Comparison of ENCODE assay signal across 20 cellular contexts in the genomic region with DNA sequence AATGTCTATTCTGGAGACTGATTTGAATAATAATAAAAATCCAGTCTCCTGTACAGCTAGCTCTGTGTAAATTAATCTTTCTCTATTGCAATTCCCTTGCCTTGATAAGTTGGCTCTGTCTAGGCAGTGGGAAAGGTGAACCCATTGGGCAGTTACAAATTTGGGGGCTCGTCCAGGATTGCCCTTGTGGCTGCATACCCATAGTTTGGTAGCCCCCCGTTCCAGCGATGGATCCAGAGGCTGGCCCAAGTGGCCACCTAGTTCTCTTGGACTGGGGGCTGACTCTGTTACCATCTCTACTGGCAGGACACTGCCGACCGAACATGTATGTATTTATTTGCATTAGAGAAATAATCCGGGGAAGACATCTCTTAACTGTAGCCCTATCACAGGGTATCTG.
DNase-seq lines count a peak whose midpoint lies in the region; ATAC-seq and TF ChIP-seq lines count a peak whose summit lies in the region.
"Had no signal": no experiment of that assay in that cellular context is flagged by ENCODE, and none has a peak within 500 bp of the region (broad histone marks: within the 10 kb centered on the region; RNA-seq: fewer than 3 reads in every experiment).

No MANE protein-coding gene starts in this region.

- CTCF ChIA-PET in activated CD4-positive, alpha-beta T cell treated with anti-CD3 and anti-CD28 coated beads for 36 hours (lab: Charles Lee), result no interaction called here

- H3K9me3 ChIP-seq in endodermal cell (ENCODE audit: control insufficient read depth, low read length), result peaks cover 74% of the 10 kb centered on the region

- peak overlapping the region; percentile 41 for H3K4me3 ChIP-seq in endodermal cell (ENCODE audit: low read length)

- peaks cover 18% of the 10 kb centered on the region for H3K9me3 Mint-ChIP-seq in activated CD4-positive, alpha-beta T cell treated with anti-CD3 and anti-CD28 coated beads for 36 hours (ENCODE audit: low read depth)
- peaks cover 57% of the 10 kb centered on the region for H3K9me3 Mint-ChIP-seq in endodermal cell

- H3K27me3 Mint-ChIP-seq in activated CD4-positive, alpha-beta T cell treated with anti-CD3 and anti-CD28 coated beads for 36 hours, result no peaks in the 10 kb centered on the region
- no peaks in the 10 kb centered on the region for H3K27me3 Mint-ChIP-seq in endodermal cell (ENCODE audit: insufficient read depth)
- H3K27me3 Mint-ChIP-seq: B cell, IgD-negative memory B cell had no signal

- peak; percentile 7 for DNase-seq in activated CD4-positive, alpha-beta T cell treated with anti-CD3 and anti-CD28 coated beads for 36 hours
- no peak for DNase-seq in activated CD4-positive, alpha-beta T cell treated with anti-CD3 and anti-CD28 coated beads, Interleukin-2, amount 50 U/mL, for 48 hours
- DNase-seq in cardiac septum (ENCODE audit: low spot score) (peak; percentile 73), left ventricle myocardium superior (no peak), endodermal cell (peak; percentile 43), foreskin melanocyte (no peak)
- DNase-seq in effector CD4-positive, alpha-beta T cell, result no peak
- DNase-seq: NCI-H1105; NCI-H146; NCI-H2029 treated with DMSO at 0.1 percent for 48 hours; NCI-H226; NCI-H510A treated with DMSO at 0.1 percent for 48 hours; NCI-H774; NK-92 treated with Interleukin-12 subunit alpha and Interleukin-12 subunit beta, amount 100 ng/mL, for 24 hours; SIG-M5 had no signal

- no peaks in the 10 kb centered on the region for H3K4me1 Mint-ChIP-seq in activated CD4-positive, alpha-beta T cell treated with anti-CD3 and anti-CD28 coated beads for 36 hours
- H3K4me1 Mint-ChIP-seq in endodermal cell, result peaks cover 19% of the 10 kb centered on the region
- H3K4me1 Mint-ChIP-seq: B cell, CD14-positive monocyte, IgD-negative memory B cell had no signal

- H3K27me3 ChIP-seq in endodermal cell (ENCODE audit: control insufficient read depth, insufficient read depth, low read length, poor library complexity, severe bottlenecking), result no peaks in the 10 kb centered on the region

- H3K36me3 Mint-ChIP-seq in activated CD4-positive, alpha-beta T cell treated with anti-CD3 and anti-CD28 coated beads for 36 hours (ENCODE audit: low read depth), result no peaks in the 10 kb centered on the region
- peaks cover 10% of the 10 kb centered on the region for H3K36me3 Mint-ChIP-seq in endodermal cell (ENCODE audit: low read depth)
- H3K36me3 Mint-ChIP-seq: CD14-positive monocyte, IgD-negative memory B cell had no signal

- no peak overlapping the region for H3K27ac Mint-ChIP-seq in activated CD4-positive, alpha-beta T cell treated with anti-CD3 and anti-CD28 coated beads for 36 hours
- H3K27ac Mint-ChIP-seq in endodermal cell, result no peak overlapping the region
- H3K27ac Mint-ChIP-seq: B cell, CD14-positive monocyte, IgD-negative memory B cell had no signal

- WGBS in endodermal cell (ENCODE audit: insufficient coverage in 1 of 2, insufficient read length in 1 of 2), 2 experiments, result 85 to 94% methylated on average over 6 of the region's 6 CpGs

- H3K4me1 ChIP-seq in endodermal cell (ENCODE audit: control insufficient read depth, insufficient read depth, low read length), result peaks cover 4% of the 10 kb centered on the region

- no peak overlapping the region for H3K27ac ChIP-seq in endodermal cell (ENCODE audit: low read depth, low read length)

- no peak overlapping the region for H3K4me3 Mint-ChIP-seq in activated CD4-positive, alpha-beta T cell treated with anti-CD3 and anti-CD28 coated beads for 36 hours
- H3K4me3 Mint-ChIP-seq in endodermal cell, result no peak overlapping the region
- H3K4me3 Mint-ChIP-seq: B cell, CD14-positive monocyte, IgD-negative memory B cell had no signal

- intact Hi-C loops in activated CD4-positive, alpha-beta T cell treated with anti-CD3 and anti-CD28 coated beads for 36 hours (cut with DNase I, micrococcal nuclease), result no loop called here
- intact Hi-C loops in cardiac septum (cut with DNase I), result no loop called here
- intact Hi-C loops in left ventricle myocardium superior (cut with micrococcal nuclease), result no loop called here

- no peak overlapping the region for H3K9ac ChIP-seq in endodermal cell (ENCODE audit: extremely low read depth, low read length, poor library complexity, severe bottlenecking)

- TF ChIP-seq CTCF in endodermal cell (conservative IDR thresholded peaks at IDR 0.05), result no peak

- H3K36me3 ChIP-seq in endodermal cell (ENCODE audit: control insufficient read depth, insufficient read depth, low read length), result no peaks in the 10 kb centered on the region

- POLR2A ChIA-PET in activated CD4-positive, alpha-beta T cell treated with anti-CD3 and anti-CD28 coated beads for 36 hours (lab: Charles Lee), result no interaction called here

- ATAC-seq in activated CD4-positive, alpha-beta T cell treated with anti-CD3 and anti-CD28 coated beads for 36 hours, result no peak
- no peak for ATAC-seq in left ventricle myocardium superior
- ATAC-seq in GM21737 (IDR thresholded peaks at IDR 0.05; ENCODE audit: unreplicated experiment), result no peak
- ATAC-seq: Panc1 had no signal

Comparison
In these comparisons a context has a peak if more than half of its experiments do, and no peak if none do; other contexts are left out.
1. DNase-seq: peak in activated CD4-positive, alpha-beta T cell treated with anti-CD3 and anti-CD28 coated beads for 36 hours (single experiment), cardiac septum (single experiment) and endodermal cell (single experiment); none in activated CD4-positive, alpha-beta T cell treated with anti-CD3 and anti-CD28 coated beads, Interleukin-2, amount 50 U/mL, for 48 hours (0 of 2), left ventricle myocardium superior (single experiment), effector CD4-positive, alpha-beta T cell (single experiment) and foreskin melanocyte (single experiment).